In genomic region chr16:12181220-12181619, GRCh38 we compare ENCODE assay signal across 7 cellular contexts.
DNase-seq lines count a peak whose midpoint lies in the region; ATAC-seq, FAIRE-seq and TF ChIP-seq lines count a peak whose summit lies in the region.
"Not testable (repeated sequence)": the region's sequence is repeated elsewhere in the genome, so short reads cannot be mapped to it uniquely, and the experiment has no call there.

No MANE protein-coding gene starts in this region.

- POLR2A ChIA-PET in WTC11 (lab: Charles Lee), result interaction anchor here (0.7 kb wide), 2 partner anchors 30 to 396 kb away, joined by 3 to 9 read pairs; no protein-coding TSS in a partner anchor
- POLR2A ChIA-PET in H1 (lab: Charles Lee; ENCODE audit: partially characterized antibody), result not testable (repeated sequence)

- not testable (repeated sequence) for H4K20me1 ChIP-seq in H9 (ENCODE audit: control insufficient read depth, insufficient read depth, insufficient read length); H1 (replicated peaks in 1 of 2; ENCODE audit: control insufficient read depth in 1 of 2, insufficient read depth in 2 of 2, low read length in 2 of 2)
- H4K20me1 ChIP-seq in neural progenitor cell (ENCODE audit: low read depth), result peaks cover 14% of the 10 kb centered on the region

- not testable (repeated sequence) for H2BK120ac ChIP-seq in H9 (ENCODE audit: low read depth, low read length, poor library complexity, severe bottlenecking); H1 (replicated peaks; ENCODE audit: low read depth, low read length); mesendoderm (ENCODE audit: low read depth, low read length)

- not testable (repeated sequence) for H3K4me2 ChIP-seq in H9 (ENCODE audit: insufficient read depth, insufficient read length, low read length); mesendoderm (ENCODE audit: low read length)
- peak overlapping the region; percentile 6 to 16; a peak in 2 of 4 replicates for H3K4me2 ChIP-seq in H1 (ENCODE audit: insufficient read depth in 1 of 2, low read depth in 2 of 2, low read length in 2 of 2)
- H3K4me2 ChIP-seq in neural progenitor cell, result peak overlapping the region; percentile 56

- WGBS in H9 (ENCODE audit: extremely low coverage, insufficient read length, low lambda C conversion rate), result no CpG with 5 or more reads among the region's 7 CpGs
- 63% methylated on average over 7 of the region's 7 CpGs; no CpG with 5 or more reads in 1 of the 2 experiments for WGBS in H1 (ENCODE audit: extremely low coverage in 1 of 2, insufficient coverage in 1 of 2, insufficient read length in 1 of 2, insufficient replicate concordance in 2 of 2, low coverage in 1 of 2, low lambda C conversion rate in 2 of 2, missing lambda C conversion rate in 1 of 2), 2 experiments
- no CpG with 5 or more reads among the region's 7 CpGs for WGBS in mesendoderm (ENCODE audit: extremely low coverage, insufficient coverage, low lambda C conversion rate)

- not testable (repeated sequence) for H2AK5ac ChIP-seq in H9 (ENCODE audit: insufficient read length, low read length); H1 (ENCODE audit: low read depth, low read length); mesendoderm (ENCODE audit: low read length)

- not testable (repeated sequence) for TF ChIP-seq CTCF in H9 (conservative IDR thresholded peaks at IDR 0.05); WTC11 (IDR thresholded peaks at IDR 0.05); H1 (IDR thresholded peaks at IDR 0.05; ENCODE audit: control extremely low read depth in 1 of 3, insufficient read depth in 1 of 3, low read depth in 1 of 3, low read length in 3 of 3); glutamatergic neuron (IDR thresholded peaks at IDR 0.05; ENCODE audit: partially characterized antibody, unreplicated experiment); neural progenitor cell (IDR thresholded peaks at IDR 0.05); type B pancreatic cell (conservative IDR thresholded peaks at IDR 0.05)

- H3K14ac ChIP-seq in H9 (ENCODE audit: insufficient read depth, low read length); H1 (ENCODE audit: insufficient read length): not testable (repeated sequence)

- not testable (repeated sequence) for H3K9me3 Mint-ChIP-seq in H9; WTC11; glutamatergic neuron (ENCODE audit: unreplicated experiment); neural progenitor cell; type B pancreatic cell

- not testable (repeated sequence) for H3K27me3 Mint-ChIP-seq in H9 (ENCODE audit: low read depth); WTC11 (ENCODE audit: low read depth); glutamatergic neuron (ENCODE audit: unreplicated experiment); neural progenitor cell (ENCODE audit: insufficient read depth, low read depth); type B pancreatic cell

- H3K23ac ChIP-seq in H9 (ENCODE audit: insufficient read length, low read depth, low read length); H1 (ENCODE audit: insufficient read length); mesendoderm (ENCODE audit: low read length): not testable (repeated sequence)

- TF ChIP-seq POLR2A in H1 (IDR thresholded peaks at IDR 0.05; ENCODE audit: control extremely low read depth in 1 of 2, low read depth in 2 of 2, low read length in 2 of 2), result not testable (repeated sequence)

- H3K9ac ChIP-seq in H9 (ENCODE audit: extremely low read depth, insufficient read length, low read length); H1 (replicated peaks in 1 of 4; ENCODE audit: extremely low read depth in 1 of 4, low read depth in 3 of 4, low read length in 3 of 4); mesendoderm (ENCODE audit: low read length); neural progenitor cell: not testable (repeated sequence)

- H2BK20ac ChIP-seq in H9 (ENCODE audit: low read depth, low read length, poor library complexity, severe bottlenecking); H1 (ENCODE audit: low read length): not testable (repeated sequence)

- H3K56ac ChIP-seq in H9 (ENCODE audit: insufficient read length, low read depth, low read length); H1 (replicated peaks; ENCODE audit: insufficient read length, low read depth, low read length); mesendoderm (ENCODE audit: low read length): not testable (repeated sequence)

- not testable (repeated sequence) for H4K5ac ChIP-seq in H9 (ENCODE audit: insufficient read length, low read depth, low read length); H1 (ENCODE audit: insufficient read length, low read depth, low read length); mesendoderm (ENCODE audit: low read length)

- ATAC-seq in WTC11, result peak; percentile 69

- H3K4me3 ChIP-seq in H1 (ENCODE audit: extremely low read depth in 1 of 4, insufficient read depth in 2 of 4, low read depth in 3 of 4, low read length in 4 of 4), result peak overlapping the region in 1 of 4 experiments; percentile 5; a peak in 1 of 8 replicates
- H3K4me3 ChIP-seq in mesendoderm (ENCODE audit: low read length); neural progenitor cell: not testable (repeated sequence)

- not testable (repeated sequence) for DNase-seq in H9; WTC11 (ENCODE audit: low spot score); H1 (ENCODE audit: low read depth in 1 of 2, low spot score in 2 of 2); glutamatergic neuron; type B pancreatic cell (ENCODE audit: extremely low spot score, unreplicated experiment)
- DNase-seq in mesendoderm, result peak; percentile 71
- peak; percentile 41 for DNase-seq in neural progenitor cell (ENCODE audit: low spot score)

- H4K8ac ChIP-seq in H9 (replicated peaks; ENCODE audit: insufficient read length, low read depth, low read length); H1 (ENCODE audit: extremely low read depth, insufficient read depth, low read length); mesendoderm (ENCODE audit: low read depth, low read length): not testable (repeated sequence)

- not testable (repeated sequence) for H3T11ph ChIP-seq in H9 (ENCODE audit: low read length)

- not testable (repeated sequence) for H2BK5ac ChIP-seq in H9 (ENCODE audit: insufficient read length, low read length); H1 (ENCODE audit: low read depth, low read length); mesendoderm (ENCODE audit: low read length)

- H3K9me3 ChIP-seq in H9 (ENCODE audit: control insufficient read depth, low read depth, low read length); H1 (ENCODE audit: insufficient read depth in 2 of 2, low read depth in 1 of 2, low read length in 1 of 2); neural progenitor cell (ENCODE audit: low read depth): not testable (repeated sequence)

- not testable (repeated sequence) for H2BK15ac ChIP-seq in H9 (ENCODE audit: low read depth, low read length); H1 (ENCODE audit: low read length); mesendoderm (replicated peaks; ENCODE audit: low read depth)

- TF ChIP-seq EP300 in H1 (IDR thresholded peaks at IDR 0.05; ENCODE audit: borderline replicate concordance in 1 of 2, low read depth in 2 of 2, low read length in 2 of 2), result not testable (repeated sequence)

- not testable (repeated sequence) for H3K4me3 Mint-ChIP-seq in H9; WTC11; glutamatergic neuron (ENCODE audit: unreplicated experiment); neural progenitor cell; type B pancreatic cell

- H3K36me3 Mint-ChIP-seq in H9 (ENCODE audit: insufficient read depth in 1 of 3, low read depth in 3 of 3); WTC11; glutamatergic neuron (ENCODE audit: unreplicated experiment); neural progenitor cell; type B pancreatic cell: not testable (repeated sequence)

- not testable (repeated sequence) for H3K23me2 ChIP-seq in H9 (ENCODE audit: insufficient read length, low read depth, low read length, poor library complexity, severe bottlenecking); H1 (ENCODE audit: low read depth, low read length)

- not testable (repeated sequence) for H2BK12ac ChIP-seq in H9 (ENCODE audit: insufficient read length, low read depth, low read length)
- 0 out of 2 replicates have a peak overlapping the region, but pooled peaks have one; percentile 29 for H2BK12ac ChIP-seq in H1 (ENCODE audit: low read depth, low read length)

- H4K91ac ChIP-seq in H9 (ENCODE audit: insufficient read length, low read depth, low read length); H1 (replicated peaks; ENCODE audit: insufficient read length, low read length): not testable (repeated sequence)

- peak overlapping the region in 2 of 3 experiments; percentile 42 to 91; a peak in 5 of 7 replicates for H3K27ac Mint-ChIP-seq in H9
- H3K27ac Mint-ChIP-seq in WTC11, result peak overlapping the region; percentile 88
- peak overlapping the region; percentile 1 for H3K27ac Mint-ChIP-seq in glutamatergic neuron (ENCODE audit: unreplicated experiment)
- H3K27ac Mint-ChIP-seq in neural progenitor cell, result not testable (repeated sequence)
- peak overlapping the region; percentile 18 for H3K27ac Mint-ChIP-seq in type B pancreatic cell

- not testable (repeated sequence) for H3K36me3 ChIP-seq in H1 (ENCODE audit: control insufficient read depth in 2 of 4, insufficient read depth in 4 of 4, low read length in 3 of 4); mesendoderm (ENCODE audit: control insufficient read depth, insufficient read depth, low read length); neural progenitor cell

- not testable (repeated sequence) for H2AFZ ChIP-seq in H9 (ENCODE audit: low read length); H1 (ENCODE audit: low read length); neural progenitor cell (replicated peaks)

- not testable (repeated sequence) for H3K4me1 ChIP-seq in H9 (ENCODE audit: insufficient read depth, low read length); mesendoderm (ENCODE audit: control insufficient read depth, low read depth, low read length)
- H3K4me1 ChIP-seq in H1 (replicated peaks in 1 of 4; ENCODE audit: control insufficient read depth in 3 of 4, insufficient read depth in 4 of 4, low read length in 3 of 4), result peaks cover 2 to 20% (median 7%) of the 10 kb centered on the region in 4 experiments; a peak in 5 of 7 replicates
- peaks cover 44% of the 10 kb centered on the region for H3K4me1 ChIP-seq in neural progenitor cell

- H3K4ac ChIP-seq in H9 (ENCODE audit: low read depth, low read length); H1 (replicated peaks; ENCODE audit: insufficient read length, low read depth, low read length); mesendoderm (ENCODE audit: low read depth, low read length): not testable (repeated sequence)

- TF ChIP-seq RAD21 in H1 (IDR thresholded peaks at IDR 0.05 in 1 of 2, conservative IDR thresholded peaks at IDR 0.05 in 1 of 2; ENCODE audit: low read depth in 2 of 2, low read length in 2 of 2), result not testable (repeated sequence)

- H3K27me3 ChIP-seq in H9 (ENCODE audit: insufficient read depth, low read length); H1 (replicated peaks in 1 of 4; ENCODE audit: control insufficient read depth in 3 of 4, extremely low read depth in 1 of 4, insufficient read depth in 3 of 4, low read length in 3 of 4); mesendoderm (ENCODE audit: insufficient read depth, low read length, poor library complexity); neural progenitor cell: not testable (repeated sequence)

- not testable (repeated sequence) for H3K79me1 ChIP-seq in H9 (ENCODE audit: insufficient read depth, low read depth, low read length, poor library complexity, severe bottlenecking); H1 (ENCODE audit: low read depth, low read length); mesendoderm (ENCODE audit: low read length)

- H3F3A ChIP-seq in neural progenitor cell (ENCODE audit: low read depth), result peaks cover 20% of the 10 kb centered on the region

- H3K27ac ChIP-seq in H9 (ENCODE audit: insufficient read length, low read depth, low read length); H1 (ENCODE audit: low read depth, low read length); mesendoderm (ENCODE audit: low read depth, low read length): not testable (repeated sequence)
- peak overlapping the region; percentile 38 for H3K27ac ChIP-seq in neural progenitor cell

- H3K79me2 ChIP-seq in H9 (ENCODE audit: insufficient read depth, low read length); H1 (ENCODE audit: control insufficient read depth in 1 of 2, insufficient read depth in 2 of 2, low read length in 2 of 2); mesendoderm (ENCODE audit: control insufficient read depth, insufficient read depth, low read length); neural progenitor cell (ENCODE audit: low read depth): not testable (repeated sequence)

- CTCF ChIA-PET in WTC11 (lab: Charles Lee) (interaction anchor here (1.1 to 2.1 kb wide), 4 partner anchors 8 to 159 kb away, joined by 3 to 7 read pairs (median 4); no protein-coding TSS in a partner anchor), H1 (lab: Charles Lee; ENCODE audit: partially characterized antibody) (interaction anchor here (0.6 to 1.8 kb wide), 9 partner anchors 13 to 1914 kb away, joined by 3 to 13 read pairs (median 3); no protein-coding TSS in a partner anchor)

- not testable (repeated sequence) for FAIRE-seq in H1 (lab: Jason Lieb, UNC)

- peaks cover 35 to 47% of the 10 kb centered on the region in 2 experiments for H3K4me1 Mint-ChIP-seq in H9
- H3K4me1 Mint-ChIP-seq in WTC11, result peaks cover 33% of the 10 kb centered on the region
- H3K4me1 Mint-ChIP-seq in glutamatergic neuron (ENCODE audit: low read depth, unreplicated experiment); type B pancreatic cell (ENCODE audit: unreplicated experiment): not testable (repeated sequence)
- peaks cover 25% of the 10 kb centered on the region for H3K4me1 Mint-ChIP-seq in neural progenitor cell

- H3K18ac ChIP-seq in H9 (ENCODE audit: insufficient read length, low read depth, low read length); H1 (ENCODE audit: extremely low read depth, low read length); mesendoderm (ENCODE audit: low read length): not testable (repeated sequence)
